In genomic region chr13:61078976-61079770, GRCh38 we compare ENCODE assay signal across 23 cellular contexts.
A peak's percentile ranks its signal among the peaks of the same experiment; 100 is the strongest.
DNase-seq lines count a peak whose midpoint lies in the region; ATAC-seq, FAIRE-seq and TF ChIP-seq lines count a peak whose summit lies in the region.
"Had no signal": no experiment of that assay in that cellular context is flagged by ENCODE, and none has a peak within 500 bp of the region (broad histone marks: within the 10 kb centered on the region; RNA-seq: fewer than 3 reads in every experiment).

No MANE protein-coding gene starts in this region.

- no peaks in the 10 kb centered on the region for H3K27me3 Mint-ChIP-seq in mesothelial cell of epicardium (ENCODE audit: low read depth)
- H3K27me3 Mint-ChIP-seq in activated naive CD8-positive, alpha-beta T cell treated with anti-CD3 and anti-CD28 coated beads, Interleukin-2, amount 50 U/mL, for 24 hours: no peaks in the 10 kb centered on the region
- H3K27me3 Mint-ChIP-seq: CD4-positive, alpha-beta T cell had no signal

- DNase-seq in ELF-1 (ENCODE audit: low read depth, low spot score) (peak; percentile 44), H1 (ENCODE audit: low read depth in 1 of 2, low spot score in 2 of 2) (no peak), mesothelial cell of epicardium (ENCODE audit: low spot score in 2 of 2, unreplicated experiment in 2 of 2) (no peak), SIG-M5 treated with dmso at 0.1 percent for 504 hours (lab: John Stamatoyannopoulos, UW; ENCODE audit: unreplicated experiment) (no peak), Peyer's patch (no peak)
- DNase-seq in activated naive CD8-positive, alpha-beta T cell treated with anti-CD3 and anti-CD28 coated beads, Interleukin-2, amount 50 U/mL, for 24 hours: no peak
- DNase-seq: AML-193; Caco-2; CD4-positive, alpha-beta T cell; GDM1; GM23248; H7; HFFc6 had no signal

- H3K27ac ChIP-seq in H1 (ENCODE audit: low read depth, low read length): no peak overlapping the region
- H3K27ac ChIP-seq in iPS-20b (ENCODE audit: low read length): no peak overlapping the region
- no peak overlapping the region for H3K27ac ChIP-seq in Peyer's patch
- H3K27ac ChIP-seq: 22Rv1, A549, C4-2B, GM23248 had no signal

- H3K18ac ChIP-seq in H1 (ENCODE audit: extremely low read depth, low read length): 0 out of 2 replicates have a peak overlapping the region, but pooled peaks have one; percentile 19

- no peak overlapping the region for H2BK12ac ChIP-seq in H1 (ENCODE audit: low read depth, low read length)

- H2BK15ac ChIP-seq in H1 (ENCODE audit: low read length): no peak overlapping the region

- no peak overlapping the region for H3K14ac ChIP-seq in H1 (ENCODE audit: insufficient read length)

- H2BK5ac ChIP-seq in H1 (ENCODE audit: low read depth, low read length): no peak overlapping the region

- no peak overlapping the region for H2BK20ac ChIP-seq in H1 (ENCODE audit: low read length)

- H3K79me1 ChIP-seq in H1 (ENCODE audit: low read depth, low read length): no peaks in the 10 kb centered on the region

- TF ChIP-seq CTCF in H1 (IDR thresholded peaks at IDR 0.05; ENCODE audit: control extremely low read depth in 1 of 3, insufficient read depth in 1 of 3, low read depth in 1 of 3, low read length in 3 of 3) (no peak), mesothelial cell of epicardium (IDR thresholded peaks at IDR 0.05; ENCODE audit: unreplicated experiment) (no peak), Peyer's patch (IDR thresholded peaks at IDR 0.05) (no peak)

- CTCF ChIA-PET in H1 (lab: Charles Lee; ENCODE audit: partially characterized antibody): no interaction called here

- no peak for FAIRE-seq in H1 (lab: Jason Lieb, UNC)
- FAIRE-seq: A549, D721Med, GM12892, GM18507, HepG2, HTR-8/SVneo had no signal

- no peak overlapping the region for H3K23ac ChIP-seq in H1 (ENCODE audit: insufficient read length)

- 80% methylated on average over 4 of the region's 4 CpGs; no CpG with 5 or more reads in 1 of the 2 experiments for whole genome bisulfite sequencing in H1 (ENCODE audit: extremely low coverage in 1 of 2, insufficient coverage in 1 of 2, insufficient read length in 1 of 2, insufficient replicate concordance in 2 of 2, low coverage in 1 of 2, low lambda C conversion rate in 2 of 2, missing lambda C conversion rate in 1 of 2), 2 experiments

- no peak overlapping the region for H2AFZ ChIP-seq in H1 (ENCODE audit: low read length)
- H2AFZ ChIP-seq: GM23248 had no signal

- H3K36me3 ChIP-seq in H1 (ENCODE audit: control insufficient read depth in 2 of 4, insufficient read depth in 4 of 4, low read length in 3 of 4): no peaks in the 10 kb centered on the region
- H3K36me3 ChIP-seq in iPS-20b (ENCODE audit: insufficient read depth, low read depth, low read length): no peaks in the 10 kb centered on the region
- no peaks in the 10 kb centered on the region for H3K36me3 ChIP-seq in Peyer's patch

- H3K4me3 ChIP-seq in H1 (ENCODE audit: extremely low read depth in 1 of 4, insufficient read depth in 2 of 4, low read depth in 3 of 4, low read length in 4 of 4) (no peak overlapping the region), iPS-20b (ENCODE audit: low read length) (peak overlapping the region; percentile 23; the same call in 1 of the 2 replicates), Peyer's patch (no peak overlapping the region)
- H3K4me3 ChIP-seq: A549, GM23248 had no signal

- no peak overlapping the region for H2AK5ac ChIP-seq in H1 (ENCODE audit: low read depth, low read length)

- no peak overlapping the region for H3K9ac ChIP-seq in H1 (replicated peaks in 1 of 4; ENCODE audit: extremely low read depth in 1 of 4, low read depth in 3 of 4, low read length in 3 of 4)
- H3K9ac ChIP-seq in iPS-20b (ENCODE audit: low read depth, low read length): no peak overlapping the region
- H3K9ac ChIP-seq: GM23248 had no signal

- H4K91ac ChIP-seq in H1 (replicated peaks; ENCODE audit: insufficient read length, low read length): no peak overlapping the region

- no peak overlapping the region for H2BK120ac ChIP-seq in H1 (replicated peaks; ENCODE audit: low read depth, low read length)

- H3K23me2 ChIP-seq in H1 (ENCODE audit: low read depth, low read length): no peaks in the 10 kb centered on the region

- no peak for TF ChIP-seq POLR2A in H1 (IDR thresholded peaks at IDR 0.05; ENCODE audit: control extremely low read depth in 1 of 2, low read depth in 2 of 2, low read length in 2 of 2)
- no peak for TF ChIP-seq POLR2A in Peyer's patch (IDR thresholded peaks at IDR 0.05)

- H4K5ac ChIP-seq in H1 (ENCODE audit: insufficient read length, low read depth, low read length): no peak overlapping the region

- H3K79me2 ChIP-seq in H1 (ENCODE audit: control insufficient read depth in 1 of 2, insufficient read depth in 2 of 2, low read length in 2 of 2): no peaks in the 10 kb centered on the region

- H4K20me1 ChIP-seq in H1 (replicated peaks in 1 of 2; ENCODE audit: control insufficient read depth in 1 of 2, insufficient read depth in 2 of 2, low read length in 2 of 2): no peaks in the 10 kb centered on the region

- no peak overlapping the region for H4K8ac ChIP-seq in H1 (ENCODE audit: extremely low read depth, insufficient read depth, low read length)

- H3K9me3 Mint-ChIP-seq in mesothelial cell of epicardium: peaks cover 12% of the 10 kb centered on the region
- peaks cover 13% of the 10 kb centered on the region for H3K9me3 Mint-ChIP-seq in activated naive CD8-positive, alpha-beta T cell treated with anti-CD3 and anti-CD28 coated beads, Interleukin-2, amount 50 U/mL, for 24 hours

- no peak for TF ChIP-seq EP300 in H1 (IDR thresholded peaks at IDR 0.05; ENCODE audit: borderline replicate concordance in 1 of 2, low read depth in 2 of 2, low read length in 2 of 2)

- H3K27me3 ChIP-seq in H1 (replicated peaks in 1 of 4; ENCODE audit: control insufficient read depth in 3 of 4, extremely low read depth in 1 of 4, insufficient read depth in 3 of 4, low read length in 3 of 4): no peaks in the 10 kb centered on the region
- no peaks in the 10 kb centered on the region for H3K27me3 ChIP-seq in iPS-20b (ENCODE audit: insufficient read depth, low read length)
- no peaks in the 10 kb centered on the region for H3K27me3 ChIP-seq in Peyer's patch

- H3K4me1 Mint-ChIP-seq in mesothelial cell of epicardium: peaks cover 3% of the 10 kb centered on the region
- no peaks in the 10 kb centered on the region for H3K4me1 Mint-ChIP-seq in activated naive CD8-positive, alpha-beta T cell treated with anti-CD3 and anti-CD28 coated beads, Interleukin-2, amount 50 U/mL, for 24 hours

- peak overlapping the region; percentile 22 for H3K27ac Mint-ChIP-seq in mesothelial cell of epicardium
- no peak overlapping the region for H3K27ac Mint-ChIP-seq in activated naive CD8-positive, alpha-beta T cell treated with anti-CD3 and anti-CD28 coated beads, Interleukin-2, amount 50 U/mL, for 24 hours
- H3K27ac Mint-ChIP-seq: CD4-positive, alpha-beta T cell; HFFc6 had no signal

- POLR2A ChIA-PET in H1 (lab: Charles Lee; ENCODE audit: partially characterized antibody): no interaction called here

- no peaks in the 10 kb centered on the region for H3K36me3 Mint-ChIP-seq in mesothelial cell of epicardium
- no peaks in the 10 kb centered on the region for H3K36me3 Mint-ChIP-seq in activated naive CD8-positive, alpha-beta T cell treated with anti-CD3 and anti-CD28 coated beads, Interleukin-2, amount 50 U/mL, for 24 hours (ENCODE audit: low read depth)

- H3K4me2 ChIP-seq in H1 (ENCODE audit: insufficient read depth in 1 of 2, low read depth in 2 of 2, low read length in 2 of 2): 0 out of 4 replicates have a peak overlapping the region, but pooled peaks of 1 of the 2 experiments have one; percentile 4
- H3K4me2 ChIP-seq: A549 had no signal

- ATAC-seq in activated naive CD8-positive, alpha-beta T cell treated with anti-CD3 and anti-CD28 coated beads, Interleukin-2, amount 50 U/mL, for 24 hours: no peak
- ATAC-seq: A549, HCT116, HepG2 had no signal

- TF ChIP-seq RAD21 in H1 (IDR thresholded peaks at IDR 0.05 in 1 of 2, conservative IDR thresholded peaks at IDR 0.05 in 1 of 2; ENCODE audit: low read depth in 2 of 2, low read length in 2 of 2): no peak

- no peak overlapping the region for H3K4ac ChIP-seq in H1 (replicated peaks; ENCODE audit: insufficient read length, low read depth, low read length)

- no peak overlapping the region for H3K4me3 Mint-ChIP-seq in mesothelial cell of epicardium
- H3K4me3 Mint-ChIP-seq in activated naive CD8-positive, alpha-beta T cell treated with anti-CD3 and anti-CD28 coated beads, Interleukin-2, amount 50 U/mL, for 24 hours: no peak overlapping the region
- H3K4me3 Mint-ChIP-seq: CD4-positive, alpha-beta T cell; HFFc6 had no signal

- no peak overlapping the region for H3K56ac ChIP-seq in H1 (replicated peaks; ENCODE audit: insufficient read length, low read depth, low read length)

- H3K4me1 ChIP-seq in H1 (replicated peaks in 1 of 4; ENCODE audit: control insufficient read depth in 3 of 4, insufficient read depth in 4 of 4, low read length in 3 of 4) (peaks cover 0 to 3% (median 1%) of the 10 kb centered on the region in 4 experiments; a peak in 2 of 7 replicates), iPS-20b (ENCODE audit: insufficient read depth, low read length) (peaks cover 13% of the 10 kb centered on the region), Peyer's patch (no peaks in the 10 kb centered on the region)
- H3K4me1 ChIP-seq: A549, Caco-2 had no signal

- H3K9me3 ChIP-seq in H1 (ENCODE audit: insufficient read depth in 2 of 2, low read depth in 1 of 2, low read length in 1 of 2) (peaks cover 0 to 3% of the 10 kb centered on the region in 2 experiments; a peak in 1 of 4 replicates), iPS-20b (ENCODE audit: insufficient read depth, low read depth, low read length) (no peaks in the 10 kb centered on the region; the same call in 1 of the 2 replicates), Peyer's patch (no peaks in the 10 kb centered on the region)
- H3K9me3 ChIP-seq: A549, Caco-2 had no signal

TF ChIP-seq in H1, 55 proteins besides CTCF, POLR2A, EP300 and RAD21:
- TF ChIP-seq SP1 (IDR thresholded peaks at IDR 0.05; ENCODE audit: low read depth, low read length) (peak; percentile 20; the same call in 1 of the 2 replicates), TAF7 (optimal IDR thresholded peaks at IDR 0.05; ENCODE audit: borderline replicate concordance, low read depth, low read length) (no peak)
